ENCODE assay signal across 20 cellular contexts in genomic region chr11:68409748-68410344, GRCh38. TPM values are rescaled to one million over a fixed set of nuclear protein-coding genes. Genes with fewer than 3 reads are reported as not detected.
DNase-seq lines count a peak whose midpoint lies in the region; ATAC-seq, FAIRE-seq and TF ChIP-seq lines count a peak whose summit lies in the region.
"Had no signal": no experiment of that assay in that cellular context is flagged by ENCODE, and none has a peak within 500 bp of the region (broad histone marks: within the 10 kb centered on the region; RNA-seq: fewer than 3 reads in every experiment).

No MANE protein-coding gene starts in this region.

- in situ Hi-C loops in HepG2 (cut with HindIII; ENCODE audit: extremely low pct_ligation_motif_present, low pct_unique_long_range_greater_than_20kb): no loop called here

- TF ChIP-seq CTCF in HepG2 (CRISPR knock-in tag; IDR thresholded peaks at IDR 0.05) (no peak), spleen (IDR thresholded peaks at IDR 0.05 in 8 of 11, conservative IDR thresholded peaks at IDR 0.05 in 3 of 11) (no peak)

- WGBS in right cardiac atrium: 95% methylated on average over 30 of the region's 30 CpGs
- WGBS in HepG2 (ENCODE audit: low lambda C conversion rate): 90% methylated on average over 30 of the region's 30 CpGs
- 86 to 95% (median 94%) methylated on average over 29 to 30 of the region's 30 CpGs for WGBS in spleen, 5 donors

- H3K9ac ChIP-seq in BLaER1: no peak overlapping the region
- H3K9ac ChIP-seq in HepG2 (ENCODE audit: insufficient read depth, low read depth, low read length): no peak overlapping the region

- H3K4me1 ChIP-seq in right cardiac atrium (ENCODE audit: control insufficient read depth, insufficient read depth, low read length) (no peaks in the 10 kb centered on the region), BLaER1 (peaks cover 42% of the 10 kb centered on the region), HepG2 (ENCODE audit: insufficient read depth, low read length) (peaks cover 19% of the 10 kb centered on the region), spleen (peaks cover 0 to 10% (median 3%) of the 10 kb centered on the region in 6 donors)

- H3K4me3 ChIP-seq in right cardiac atrium (ENCODE audit: low read length) (no peak overlapping the region), BLaER1 (no peak overlapping the region), HepG2 (replicated peaks in 1 of 3; ENCODE audit: insufficient read depth in 1 of 3, low read depth in 2 of 3, low read length in 3 of 3) (no peak overlapping the region), spleen (no peak overlapping the region)
- H3K4me3 ChIP-seq: A549 had no signal

- BruUV-seq in HepG2 (replicated peaks; lab: Mats Ljungman, UMichigan): no TSS peak

- TF ChIP-seq RAD21 in HepG2 (CRISPR knock-in tag; IDR thresholded peaks at IDR 0.05): no peak

- H4K20me1 ChIP-seq in BLaER1: peaks cover 71% of the 10 kb centered on the region
- no peaks in the 10 kb centered on the region for H4K20me1 ChIP-seq in HepG2 (ENCODE audit: insufficient read depth, low read length)

- POLR2A ChIA-PET in HepG2 (lab: Yijun Ruan, JAX): no interaction called here

- H3K27me3 ChIP-seq in right cardiac atrium (ENCODE audit: control insufficient read depth, insufficient read depth) (no peaks in the 10 kb centered on the region), BLaER1 (no peaks in the 10 kb centered on the region), HepG2 (ENCODE audit: control insufficient read depth in 1 of 2, insufficient read depth in 2 of 2, low read length in 2 of 2) (no peaks in the 10 kb centered on the region), spleen (replicated peaks in 1 of 7) (no peaks in the 10 kb centered on the region)

- TF ChIP-seq POLR2A in HepG2 (IDR thresholded peaks at IDR 0.05; ENCODE audit: insufficient read depth in 1 of 2, low read depth in 2 of 2, low read length in 2 of 2) (no peak), spleen (IDR thresholded peaks at IDR 0.05) (no peak)

- peak; percentile 68 for DNase-seq in Right ventricle myocardium inferior (ENCODE audit: missing footprints)
- no peak for DNase-seq in right cardiac atrium
- no peak for DNase-seq in HepG2 (ENCODE audit: low spot score)
- peak; percentile 67 for DNase-seq in spleen
- DNase-seq in iPS-NIHi7 (ENCODE audit: extremely low spot score): no peak
- DNase-seq in NCI-H2081 treated with DMSO at 0.1 percent for 48 hours (lab: John Stamatoyannopoulos, UW): no peak
- DNase-seq: AML-193; CD4-positive, alpha-beta memory T cell; DMS153; DMS79; GDM1; GOT3; H7; HFFc6 had no signal

- H2AFZ ChIP-seq in HepG2 (ENCODE audit: low read length): no peak overlapping the region

- H3K4me2 ChIP-seq in BLaER1: no peak overlapping the region
- no peak overlapping the region for H3K4me2 ChIP-seq in HepG2 (ENCODE audit: low read depth, low read length)
- H3K4me2 ChIP-seq: A549 had no signal

- FAIRE-seq in HepG2 (lab: Jason Lieb, UNC): no peak
- FAIRE-seq: A549, GM12892 had no signal

- TF ChIP-seq EP300 in HepG2 (IDR thresholded peaks at IDR 0.05; ENCODE audit: low read depth in 2 of 2, low read length in 2 of 2): no peak
- TF ChIP-seq EP300 in HepG2 (CRISPR knock-in tag; IDR thresholded peaks at IDR 0.05; ENCODE audit: borderline replicate concordance): no peak

- ATAC-seq in Right ventricle myocardium inferior (peak; percentile 55), right cardiac atrium (no peak), HepG2 (no peak), esophagus mucosa (no peak)
- ATAC-seq: A549, HCT116 had no signal

- H3K36me3 ChIP-seq in BLaER1: peaks cover 96% of the 10 kb centered on the region
- H3K36me3 ChIP-seq in HepG2 (replicated peaks in 1 of 2; ENCODE audit: control insufficient read depth in 1 of 2, insufficient read depth in 2 of 2, low read length in 2 of 2): peaks cover 49 to 83% of the 10 kb centered on the region in 2 experiments
- H3K36me3 ChIP-seq in spleen: peaks cover 0 to 55% (median 2%) of the 10 kb centered on the region in 6 donors

- H3K27ac ChIP-seq in right cardiac atrium (ENCODE audit: low read length) (no peak overlapping the region), BLaER1 (peak overlapping the region; percentile 45; the same call in 1 of the 2 replicates), HepG2 (ENCODE audit: extremely low read length, insufficient read depth, low read length) (no peak overlapping the region), spleen (no peak overlapping the region)
- H3K27ac ChIP-seq: 22Rv1, A549 had no signal

- CTCF ChIA-PET in HepG2 (lab: Yijun Ruan, JAX; ENCODE audit: low intra/inter-chr PET ratio, low total read pairs): no interaction called here

- intact Hi-C loops in Right ventricle myocardium inferior (cut with DNase I): no loop called here
- intact Hi-C loops in right cardiac atrium (cut with DNase I): no loop called here
- intact Hi-C loops in HepG2 (cut with micrococcal nuclease; ENCODE audit: unreplicated experiment): loop anchor here (5.0 kb wide), 1 partner anchor 142 kb away; no protein-coding TSS in a partner anchor
- intact Hi-C loops in spleen (cut with DNase I; ENCODE audit: low total_unique reads): no loop called here

- H3K9me3 ChIP-seq in right cardiac atrium (ENCODE audit: control insufficient read depth, low read length) (no peaks in the 10 kb centered on the region), BLaER1 (no peaks in the 10 kb centered on the region), HepG2 (ENCODE audit: low read length) (no peaks in the 10 kb centered on the region), spleen (no peaks in the 10 kb centered on the region)
- H3K9me3 ChIP-seq: A549 had no signal

- H3K79me2 ChIP-seq in HepG2 (ENCODE audit: insufficient read depth, low read length): no peaks in the 10 kb centered on the region

TF ChIP-seq in HepG2, 621 proteins besides CTCF, POLR2A, EP300 and RAD21:
- TF ChIP-seq AGO2 (optimal IDR thresholded peaks at IDR 0.05; ENCODE audit: low read depth, low read length) (peak; percentile 65), MED1 (CRISPR knock-in tag; IDR thresholded peaks at IDR 0.05) (no peak), ZNF672 (CRISPR knock-in tag; IDR thresholded peaks at IDR 0.05) (no peak)
TF ChIP-seq in HepG2: peak in this region for 1.

RNA-seq across cellular contexts. Expression of gene PPP6R3, which starts 50.7 kb away (rescaled TPM):
- total RNA-seq in Right ventricle myocardium inferior (83.5 TPM), right cardiac atrium (100 to 1,000 TPM in 1 of 4 donors, 10 to 100 TPM in 3; 81.5 to 101 (median 90.8) TPM), HepG2 (2016; rRNA removed; fragmentation: Illumina TruSeq; extraction: Trizol) (83.4 and 116 TPM in 2 replicates), spleen (100 to 1,000 TPM; 112 to 178 (median 149) TPM), esophagus mucosa (59.8 TPM)
- polyA plus RNA-seq in right cardiac atrium (22.1 TPM), HepG2 (2011; rRNA removed) (30.9 and 41.2 TPM in 2 replicates), spleen (10 to 100 TPM; 23.9 to 33.7 (median 28.1) TPM)
- 49.8 and 56.0 TPM in 2 replicates for total RNA-seq in HepG2 (2016; cell fraction: cytosol; rRNA removed; fragmentation: Illumina TruSeq; extraction: Trizol; ENCODE audit: low read depth)
- 85.1 and 111 TPM in 2 replicates for total RNA-seq in HepG2 (2016; cell fraction: insoluble cytoplasmic fraction; rRNA removed; fragmentation: Illumina TruSeq; extraction: Trizol)
- total RNA-seq in HepG2 (2016; cell fraction: membrane; rRNA removed; fragmentation: Illumina TruSeq; extraction: Trizol): 37.5 and 46.3 TPM in 2 replicates
- 111 and 115 TPM in 2 replicates for total RNA-seq in HepG2 (2016; cell fraction: nucleus; rRNA removed; fragmentation: Illumina TruSeq; extraction: Trizol)
- 18.1 and 20.9 TPM in 2 replicates for polyA plus RNA-seq in HepG2 (2011; cell fraction: cytosol; rRNA removed)
- polyA plus RNA-seq in HepG2 (2011; cell fraction: nucleus; rRNA removed): 63.6 and 74.5 TPM in 2 replicates
- polyA plus RNA-seq in HepG2 (2012): 32.1 and 33.2 TPM in 2 replicates
- 1.3 and 1.9 TPM in 2 replicates for polyA plus RNA-seq in HepG2 (2016; cell fraction: cytosol; fragmentation: Illumina TruSeq; extraction: Trizol; ENCODE audit: low read depth)
- polyA plus RNA-seq in HepG2 (2016; cell fraction: insoluble cytoplasmic fraction; fragmentation: Illumina TruSeq; extraction: Trizol; ENCODE audit: low read depth): 58.4 and 61.6 TPM in 2 replicates
- 5.5 and 6.1 TPM in 2 replicates for polyA plus RNA-seq in HepG2 (2016; cell fraction: membrane; fragmentation: Illumina TruSeq; extraction: Trizol; ENCODE audit: low read depth)
- polyA plus RNA-seq in HepG2 (2016; cell fraction: nucleus; fragmentation: Illumina TruSeq; extraction: Trizol; ENCODE audit: insufficient read depth, low read depth): 79.2 and 84.2 TPM in 2 replicates
- polyA minus RNA-seq in HepG2 (2011; rRNA and poly(A)+ RNA removed; ENCODE audit: low replicate concordance): 80.8 and 126 TPM in 2 replicates
- 50.9 and 56.9 TPM in 2 replicates for polyA minus RNA-seq in HepG2 (2011; cell fraction: cytosol; rRNA and poly(A)+ RNA removed)
- 188 and 194 TPM in 2 replicates for polyA minus RNA-seq in HepG2 (2011; cell fraction: nucleus; rRNA and poly(A)+ RNA removed)

Comparison
In these comparisons a context has a peak if more than half of its experiments do, and no peak if none do; other contexts are left out.
1. DNase-seq: peak in Right ventricle myocardium inferior (single experiment) and spleen (single experiment); none in right cardiac atrium (0 of 3), HepG2 (single experiment), iPS-NIHi7 (single experiment) and NCI-H2081 treated with DMSO at 0.1 percent for 48 hours (single experiment).